8 cellular contexts compared by ENCODE assay signal in the genomic region with DNA sequence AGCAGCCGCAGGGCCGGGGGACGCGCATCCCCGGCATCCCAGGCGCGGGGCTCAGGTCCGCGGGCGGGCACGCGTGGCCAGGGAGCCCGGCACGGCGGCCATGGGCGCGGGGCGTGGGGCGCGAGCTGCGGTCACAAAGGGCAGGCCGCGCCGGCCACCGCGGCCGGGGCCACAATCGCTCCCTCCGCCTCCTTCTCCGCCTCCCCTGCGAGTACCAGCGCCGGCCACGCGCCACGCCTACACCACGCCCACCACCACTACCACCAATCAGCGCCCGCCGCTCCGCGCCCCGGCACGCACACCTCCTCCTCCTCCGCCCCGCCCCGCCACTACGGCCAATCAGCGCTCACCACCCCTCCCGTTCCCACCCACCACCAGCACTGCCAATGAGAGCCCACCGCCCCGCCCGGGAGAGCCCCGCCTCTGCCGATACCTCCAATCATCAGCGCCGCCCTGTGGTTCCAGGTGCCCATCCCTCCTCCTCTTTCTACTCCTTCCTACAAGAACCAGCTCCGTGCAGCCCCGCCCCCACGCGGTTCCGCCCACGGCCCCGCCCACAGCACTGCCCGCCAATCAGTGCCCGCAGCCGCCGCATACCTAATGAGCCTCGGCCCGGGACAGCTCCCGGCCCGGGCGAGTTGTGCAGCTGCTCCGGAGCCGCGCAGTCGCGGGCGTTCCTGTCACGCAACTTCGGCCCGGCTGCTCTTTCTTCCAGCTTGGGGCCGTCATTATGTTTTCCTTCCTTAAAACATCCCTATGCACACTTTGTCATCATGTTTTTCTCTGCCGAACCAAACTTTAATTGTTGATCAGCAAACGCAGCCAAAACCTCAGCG. TPM values are rescaled to one million over a fixed set of nuclear protein-coding genes. Genes with fewer than 3 reads are reported as not detected.
DNase-seq lines count a peak whose midpoint lies in the region; TF ChIP-seq lines count a peak whose summit lies in the region.

Gene RPS6KA2 (minus strand): TSS at position 213 of the 836 bp plus-strand sequence. CDS start 232 bp downstream, outside the sequence.

- no peak within 1 kb of the TSS for H2AFZ ChIP-seq in H9 (ENCODE audit: low read length)

- no peaks in the 10 kb centered on the region for H3K9me3 Mint-ChIP-seq in H9
- peaks cover 4% of the 10 kb centered on the region for H3K9me3 Mint-ChIP-seq in nephron progenitor cell
- H3K9me3 Mint-ChIP-seq in stimulated activated naive CD8-positive, alpha-beta T cell treated with anti-CD3 and anti-CD28 coated beads, Interleukin-15, Interleukin-2, amounts not matched to agents 100 ng/mL and 50 ng/mL, for 24 hours, result no peaks in the 10 kb centered on the region

- no CpG with 5 or more reads among the region's 86 CpGs for WGBS in H9 (ENCODE audit: extremely low coverage, insufficient read length, low lambda C conversion rate)

- no peak within 1 kb of the TSS for H2BK15ac ChIP-seq in H9 (ENCODE audit: low read depth, low read length)

- peaks cover 36 to 43% of the 10 kb centered on the region in 2 experiments for H3K4me1 Mint-ChIP-seq in H9
- H3K4me1 Mint-ChIP-seq in nephron progenitor cell, result peaks cover 23% of the 10 kb centered on the region
- peaks cover 15% of the 10 kb centered on the region for H3K4me1 Mint-ChIP-seq in stimulated activated naive CD8-positive, alpha-beta T cell treated with anti-CD3 and anti-CD28 coated beads, Interleukin-15, Interleukin-2, amounts not matched to agents 100 ng/mL and 50 ng/mL, for 24 hours (ENCODE audit: low read depth)

- H2BK12ac ChIP-seq in H9 (ENCODE audit: insufficient read length, low read depth, low read length), result no peak within 1 kb of the TSS

- peak within 1 kb of the TSS; percentile 81 to 88 for H3K4me3 Mint-ChIP-seq in H9
- peak within 1 kb of the TSS; percentile 85 for H3K4me3 Mint-ChIP-seq in nephron progenitor cell
- H3K4me3 Mint-ChIP-seq in stimulated activated naive CD8-positive, alpha-beta T cell treated with anti-CD3 and anti-CD28 coated beads, Interleukin-15, Interleukin-2, amounts not matched to agents 100 ng/mL and 50 ng/mL, for 24 hours, result peak within 1 kb of the TSS; percentile 85

- H3K9ac ChIP-seq in H9 (ENCODE audit: extremely low read depth, insufficient read length, low read length), result peak within 1 kb of the TSS; percentile 54

- H2BK5ac ChIP-seq in H9 (ENCODE audit: insufficient read length, low read length), result no peak within 1 kb of the TSS

- H2BK20ac ChIP-seq in H9 (ENCODE audit: low read depth, low read length, poor library complexity, severe bottlenecking), result no peak within 1 kb of the TSS

- H3K4me2 ChIP-seq in H9 (ENCODE audit: insufficient read depth, insufficient read length, low read length), result peak within 1 kb of the TSS; percentile 85

- H3K4me1 ChIP-seq in H9 (ENCODE audit: insufficient read depth, low read length), result no peaks in the 10 kb centered on the region; the same call in 1 of the 2 replicates

- DNase-seq in G401 (ENCODE audit: low spot score) (peak; percentile 100), H9 (peak; percentile 100), M059J (ENCODE audit: low read depth) (peak; percentile 98), SHP77 treated with DMSO at 0.1 percent for 48 hours (lab: John Stamatoyannopoulos, UW) (peak; percentile 98), activated gamma-delta T cell treated with Interleukin-2 at 50 U/mL for 16 hours (peak; percentile 100), fibroblast of the conjunctiva (ENCODE audit: low read depth) (peak; percentile 99), nephron progenitor cell (peak; percentile 100)

- H4K5ac ChIP-seq in H9 (ENCODE audit: insufficient read length, low read depth, low read length), result no peak within 1 kb of the TSS

- peaks cover 9% of the 10 kb centered on the region; the same call in 1 of the 2 replicates for H3K27me3 ChIP-seq in H9 (ENCODE audit: insufficient read depth, low read length)

- H2AK5ac ChIP-seq in H9 (ENCODE audit: insufficient read length, low read length), result no peak within 1 kb of the TSS

- no peak within 1 kb of the TSS for H2BK120ac ChIP-seq in H9 (ENCODE audit: low read depth, low read length, poor library complexity, severe bottlenecking)

- H3K36me3 Mint-ChIP-seq in H9 (ENCODE audit: insufficient read depth in 1 of 3, low read depth in 3 of 3) (no peaks in the 10 kb centered on the region; a peak in 1 of 7 replicates), nephron progenitor cell (ENCODE audit: low read depth) (no peaks in the 10 kb centered on the region)
- no peaks in the 10 kb centered on the region for H3K36me3 Mint-ChIP-seq in stimulated activated naive CD8-positive, alpha-beta T cell treated with anti-CD3 and anti-CD28 coated beads, Interleukin-15, Interleukin-2, amounts not matched to agents 100 ng/mL and 50 ng/mL, for 24 hours (ENCODE audit: low read depth)

- H3K27ac Mint-ChIP-seq in H9 (peak within 1 kb of the TSS; percentile 96 to 98 (median 97); a peak in 6 of 7 replicates), nephron progenitor cell (peak within 1 kb of the TSS; percentile 98)
- peak within 1 kb of the TSS; percentile 47 for H3K27ac Mint-ChIP-seq in stimulated activated naive CD8-positive, alpha-beta T cell treated with anti-CD3 and anti-CD28 coated beads, Interleukin-15, Interleukin-2, amounts not matched to agents 100 ng/mL and 50 ng/mL, for 24 hours

- in situ Hi-C loops in G401 (cut with HindIII; ENCODE audit: low sequenced_read_pairs), result no loop called here

- no peak within 1 kb of the TSS for H3K27ac ChIP-seq in H9 (ENCODE audit: insufficient read length, low read depth, low read length)

- H3K18ac ChIP-seq in H9 (ENCODE audit: insufficient read length, low read depth, low read length), result peak within 1 kb of the TSS; percentile 13

- no peak within 1 kb of the TSS for H4K8ac ChIP-seq in H9 (replicated peaks; ENCODE audit: insufficient read length, low read depth, low read length)

- no peaks in the 10 kb centered on the region for H4K20me1 ChIP-seq in H9 (ENCODE audit: control insufficient read depth, insufficient read depth, insufficient read length)

- H3K9me3 ChIP-seq in H9 (ENCODE audit: control insufficient read depth, low read depth, low read length), result no peaks in the 10 kb centered on the region

- peaks cover 2% of the 10 kb centered on the region; the same call in 1 of the 2 replicates for H3K79me2 ChIP-seq in H9 (ENCODE audit: insufficient read depth, low read length)

- no peaks in the 10 kb centered on the region for H3K79me1 ChIP-seq in H9 (ENCODE audit: insufficient read depth, low read depth, low read length, poor library complexity, severe bottlenecking)

- no peak within 1 kb of the TSS for H3K23ac ChIP-seq in H9 (ENCODE audit: insufficient read length, low read depth, low read length)

- no peak within 1 kb of the TSS for H3T11ph ChIP-seq in H9 (ENCODE audit: low read length)

- no peak within 1 kb of the TSS for H4K91ac ChIP-seq in H9 (ENCODE audit: insufficient read length, low read depth, low read length)

- H3K56ac ChIP-seq in H9 (ENCODE audit: insufficient read length, low read depth, low read length), result no peak within 1 kb of the TSS

- TF ChIP-seq CTCF in H9 (conservative IDR thresholded peaks at IDR 0.05) (no peak), nephron progenitor cell (IDR thresholded peaks at IDR 0.05) (no peak)

- H3K27me3 Mint-ChIP-seq in H9 (ENCODE audit: low read depth) (peaks cover 52% of the 10 kb centered on the region), nephron progenitor cell (ENCODE audit: low read depth, poor library complexity) (peaks cover 71% of the 10 kb centered on the region)
- H3K27me3 Mint-ChIP-seq in stimulated activated naive CD8-positive, alpha-beta T cell treated with anti-CD3 and anti-CD28 coated beads, Interleukin-15, Interleukin-2, amounts not matched to agents 100 ng/mL and 50 ng/mL, for 24 hours, result peaks cover 37% of the 10 kb centered on the region

- peaks cover 20% of the 10 kb centered on the region for H3K23me2 ChIP-seq in H9 (ENCODE audit: insufficient read length, low read depth, low read length, poor library complexity, severe bottlenecking)

- no peak within 1 kb of the TSS for H3K4ac ChIP-seq in H9 (ENCODE audit: low read depth, low read length)

- H3K14ac ChIP-seq in H9 (ENCODE audit: insufficient read depth, low read length), result peak within 1 kb of the TSS; percentile 47

RNA-seq across cellular contexts. Expression of gene RPS6KA2, which starts in this region (rescaled TPM):
- total RNA-seq in G401 (2014; rRNA removed; shearing (Covaris generic)), result 3.8 and 14.7 TPM in 2 replicates
- total RNA-seq in H9 (2021), result 10.4 and 12.3 TPM in 2 replicates
- total RNA-seq in M059J (2014; rRNA removed; shearing (Covaris generic)), result 1.9 and 7.2 TPM in 2 replicates

Comparison
In these comparisons a context has a peak if more than half of its experiments do, and no peak if none do; other contexts are left out.
1. H3K27ac Mint-ChIP-seq: peak in every context shown above with its lines; median percentile 98 in nephron progenitor cell; 97 in H9; 47 in stimulated activated naive CD8-positive, alpha-beta T cell treated with anti-CD3 and anti-CD28 coated beads, Interleukin-15, Interleukin-2, amounts not matched to agents 100 ng/mL and 50 ng/mL, for 24 hours.